Comparison of ENCODE assay signal across 1 cellular context in genomic region chr22:37892566-37893338, GRCh38.
TF ChIP-seq lines count a peak whose summit lies in the region.

No MANE protein-coding gene starts in this region.

TF ChIP-seq in GM12878, 131 proteins besides CTCF, POLR2A, EP300 and RAD21 (continued from another document):
- TF ChIP-seq CHD1 (IDR thresholded peaks at IDR 0.05; ENCODE audit: low read depth, low read length) (no peak), TCF12 (IDR thresholded peaks at IDR 0.05; ENCODE audit: low read depth, low read length) (no peak), NFXL1 (IDR thresholded peaks at IDR 0.05; ENCODE audit: borderline replicate concordance) (no peak), MYC (IDR thresholded peaks at IDR 0.05; ENCODE audit: insufficient read depth, insufficient read length, insufficient replicate concordance, low read length, severe bottlenecking) (no peak), YBX1 (IDR thresholded peaks at IDR 0.05) (no peak), BCLAF1 (IDR thresholded peaks at IDR 0.05) (no peak), GABPA (IDR thresholded peaks at IDR 0.05; ENCODE audit: low read depth) (no peak), RUNX3 (IDR thresholded peaks at IDR 0.05; ENCODE audit: low read length) (no peak)
TF ChIP-seq in GM12878: peak in this region for 0.
